Comparison of ENCODE assay signal across 8 cellular contexts in the genomic region with DNA sequence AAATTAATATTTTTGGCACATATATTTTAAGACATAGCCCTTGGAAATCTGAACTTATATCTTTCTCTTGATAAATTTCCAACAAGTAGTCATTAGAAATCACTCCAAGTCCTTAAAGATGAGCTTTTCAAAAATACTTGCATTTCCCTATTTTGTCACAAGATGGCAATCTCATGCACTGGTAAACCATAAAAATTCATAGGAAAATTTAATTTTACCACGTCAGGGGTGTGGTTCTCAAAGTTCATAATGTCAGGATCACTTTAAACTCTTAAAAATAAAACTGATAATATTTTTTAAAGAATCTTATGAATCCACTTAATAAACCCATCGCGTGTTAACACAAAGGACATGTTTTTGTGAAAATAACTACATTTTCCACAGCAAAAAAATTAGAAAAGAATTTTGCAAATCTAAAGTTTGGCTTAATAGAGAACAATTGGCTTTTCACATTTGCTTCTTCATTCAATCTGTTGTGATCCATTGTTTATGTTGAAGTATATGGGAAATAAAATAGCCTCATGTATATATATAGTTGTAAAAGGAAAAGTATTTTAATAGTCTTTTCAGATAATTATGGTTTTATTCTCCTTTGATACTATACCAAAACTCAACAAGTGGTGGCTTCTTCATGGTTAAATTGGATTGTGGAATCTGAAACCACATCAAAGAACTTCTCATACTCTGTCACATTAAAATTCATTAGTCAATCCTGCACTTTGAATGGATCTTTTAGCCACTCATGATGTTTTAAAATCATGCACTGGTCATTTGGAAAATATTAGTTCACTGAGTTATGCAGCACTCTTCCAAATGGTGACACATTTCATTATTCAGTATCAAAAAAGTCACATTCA.
DNase-seq lines count a peak whose midpoint lies in the region; ATAC-seq and TF ChIP-seq lines count a peak whose summit lies in the region.

No MANE protein-coding gene starts in this region.

- TF ChIP-seq RAD21 in Ishikawa (IDR thresholded peaks at IDR 0.05; ENCODE audit: low read depth) = peak; percentile 40

- peak; percentile 49 for TF ChIP-seq CTCF in CD8-positive, alpha-beta T cell (IDR thresholded peaks at IDR 0.05)

- H3K4me1 ChIP-seq in CD8-positive, alpha-beta T cell (ENCODE audit: insufficient read depth, low read length) = no peaks in the 10 kb centered on the region

- H3K27ac ChIP-seq in CD8-positive, alpha-beta T cell (ENCODE audit: low read depth, low read length) = no peak overlapping the region

- H3K36me3 ChIP-seq in CD8-positive, alpha-beta T cell (ENCODE audit: insufficient read depth, low read length) = no peaks in the 10 kb centered on the region

- no peak overlapping the region for H3K4me3 Mint-ChIP-seq in CD8-positive, alpha-beta T cell

- POLR2A ChIA-PET in CD8-positive, alpha-beta T cell (lab: Charles Lee) = interaction anchor here (0.6 kb wide), 1 partner anchor 1417 kb away, joined by 3 read pairs; no protein-coding TSS in a partner anchor

- no peak for DNase-seq in CD8-positive, alpha-beta T cell
- peak; percentile 94 for DNase-seq in SW480 (ENCODE audit: low spot score)
- peak; percentile 12 for DNase-seq in iPS-NIHi11 (ENCODE audit: low spot score)
- no peak for DNase-seq in posterior vena cava (ENCODE audit: low spot score)
- no peak for DNase-seq in effector CD8-positive, alpha-beta T cell (lab: John Stamatoyannopoulos, UW)

- intact Hi-C loops in CD8-positive, alpha-beta T cell (cut with DNase I, micrococcal nuclease) = loop anchor here in 1 of 2 experiments (1.0 kb wide), 1 partner anchor 1356 kb away; no protein-coding TSS in a partner anchor
- intact Hi-C loops in posterior vena cava (cut with DNase I) = loop anchor here in 1 of 2 donors (10.0 kb wide), 1 partner anchor 170 kb away; the partner anchor contains the start of gene CADM1

- no peak overlapping the region for H3K4me3 ChIP-seq in CD8-positive, alpha-beta T cell (ENCODE audit: low read depth, low read length)

- no peak overlapping the region for H3K27ac Mint-ChIP-seq in CD8-positive, alpha-beta T cell

- no peaks in the 10 kb centered on the region for H3K9me3 ChIP-seq in CD8-positive, alpha-beta T cell (ENCODE audit: low read length)

- TF ChIP-seq EP300 in Ishikawa (IDR thresholded peaks at IDR 0.05; ENCODE audit: borderline replicate concordance) = no peak

- H3K27me3 Mint-ChIP-seq in CD8-positive, alpha-beta T cell (ENCODE audit: low read depth) = peaks cover 2% of the 10 kb centered on the region

- no peak for ATAC-seq in CD8-positive, alpha-beta T cell
- ATAC-seq in GM19467 (IDR thresholded peaks at IDR 0.05; ENCODE audit: unreplicated experiment) (no peak), GM19351 (IDR thresholded peaks at IDR 0.05; ENCODE audit: unreplicated experiment) (no peak)

- CTCF ChIA-PET in CD8-positive, alpha-beta T cell (lab: Charles Lee) = interaction anchor here (0.6 to 1.5 kb wide), 4 partner anchors 11 to 1594 kb away, joined by 3 to 4 read pairs (median 3); no protein-coding TSS in a partner anchor

- no peaks in the 10 kb centered on the region for H3K4me1 Mint-ChIP-seq in CD8-positive, alpha-beta T cell (ENCODE audit: low read depth)

- no peaks in the 10 kb centered on the region for H3K9me3 Mint-ChIP-seq in CD8-positive, alpha-beta T cell

- no peaks in the 10 kb centered on the region for H3K27me3 ChIP-seq in CD8-positive, alpha-beta T cell (ENCODE audit: insufficient read depth, low read length)

- no peaks in the 10 kb centered on the region for H3K36me3 Mint-ChIP-seq in CD8-positive, alpha-beta T cell

TF ChIP-seq in Ishikawa, 13 proteins besides CTCF, POLR2A, EP300 and RAD21:
- TF ChIP-seq CREB1 (IDR thresholded peaks at IDR 0.05; ENCODE audit: low read depth) = no peak
- TF ChIP-seq, protein P1, sequence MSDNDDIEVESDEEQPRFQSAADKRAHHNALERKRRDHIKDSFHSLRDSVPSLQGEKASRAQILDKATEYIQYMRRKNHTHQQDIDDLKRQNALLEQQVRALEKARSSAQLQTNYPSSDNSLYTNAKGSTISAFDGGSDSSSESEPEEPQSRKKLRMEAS (IDR thresholded peaks at IDR 0.05) = no peak
- no peak for TF ChIP-seq TCF12 (IDR thresholded peaks at IDR 0.05; ENCODE audit: low read depth)
- TF ChIP-seq, protein P2, sequence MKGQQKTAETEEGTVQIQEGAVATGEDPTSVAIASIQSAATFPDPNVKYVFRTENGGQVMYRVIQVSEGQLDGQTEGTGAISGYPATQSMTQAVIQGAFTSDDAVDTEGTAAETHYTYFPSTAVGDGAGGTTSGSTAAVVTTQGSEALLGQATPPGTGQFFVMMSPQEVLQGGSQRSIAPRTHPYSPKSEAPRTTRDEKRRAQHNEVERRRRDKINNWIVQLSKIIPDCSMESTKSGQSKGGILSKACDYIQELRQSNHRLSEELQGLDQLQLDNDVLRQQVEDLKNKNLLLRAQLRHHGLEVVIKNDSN (IDR thresholded peaks at IDR 0.05) = no peak
- TF ChIP-seq FOXM1 (IDR thresholded peaks at IDR 0.05; ENCODE audit: borderline replicate concordance, low read depth) = no peak
- TF ChIP-seq NFIC (IDR thresholded peaks at IDR 0.05) = no peak
- TF ChIP-seq, protein P3, sequence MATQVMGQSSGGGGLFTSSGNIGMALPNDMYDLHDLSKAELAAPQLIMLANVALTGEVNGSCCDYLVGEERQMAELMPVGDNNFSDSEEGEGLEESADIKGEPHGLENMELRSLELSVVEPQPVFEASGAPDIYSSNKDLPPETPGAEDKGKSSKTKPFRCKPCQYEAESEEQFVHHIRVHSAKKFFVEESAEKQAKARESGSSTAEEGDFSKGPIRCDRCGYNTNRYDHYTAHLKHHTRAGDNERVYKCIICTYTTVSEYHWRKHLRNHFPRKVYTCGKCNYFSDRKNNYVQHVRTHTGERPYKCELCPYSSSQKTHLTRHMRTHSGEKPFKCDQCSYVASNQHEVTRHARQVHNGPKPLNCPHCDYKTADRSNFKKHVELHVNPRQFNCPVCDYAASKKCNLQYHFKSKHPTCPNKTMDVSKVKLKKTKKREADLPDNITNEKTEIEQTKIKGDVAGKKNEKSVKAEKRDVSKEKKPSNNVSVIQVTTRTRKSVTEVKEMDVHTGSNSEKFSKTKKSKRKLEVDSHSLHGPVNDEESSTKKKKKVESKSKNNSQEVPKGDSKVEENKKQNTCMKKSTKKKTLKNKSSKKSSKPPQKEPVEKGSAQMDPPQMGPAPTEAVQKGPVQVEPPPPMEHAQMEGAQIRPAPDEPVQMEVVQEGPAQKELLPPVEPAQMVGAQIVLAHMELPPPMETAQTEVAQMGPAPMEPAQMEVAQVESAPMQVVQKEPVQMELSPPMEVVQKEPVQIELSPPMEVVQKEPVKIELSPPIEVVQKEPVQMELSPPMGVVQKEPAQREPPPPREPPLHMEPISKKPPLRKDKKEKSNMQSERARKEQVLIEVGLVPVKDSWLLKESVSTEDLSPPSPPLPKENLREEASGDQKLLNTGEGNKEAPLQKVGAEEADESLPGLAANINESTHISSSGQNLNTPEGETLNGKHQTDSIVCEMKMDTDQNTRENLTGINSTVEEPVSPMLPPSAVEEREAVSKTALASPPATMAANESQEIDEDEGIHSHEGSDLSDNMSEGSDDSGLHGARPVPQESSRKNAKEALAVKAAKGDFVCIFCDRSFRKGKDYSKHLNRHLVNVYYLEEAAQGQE (IDR thresholded peaks at IDR 0.05; ENCODE audit: low read depth) = no peak
- TF ChIP-seq EGR1 (IDR thresholded peaks at IDR 0.05) = no peak
- TF ChIP-seq ZBTB7A (IDR thresholded peaks at IDR 0.05; ENCODE audit: low read depth) = no peak
- TF ChIP-seq YY1 (IDR thresholded peaks at IDR 0.05; ENCODE audit: low read depth) = no peak
- no peak for TF ChIP-seq CEBPB (IDR thresholded peaks at IDR 0.05)
- no peak for TF ChIP-seq TEAD4 (IDR thresholded peaks at IDR 0.05)

Comparison
In these comparisons a context has a peak if more than half of its experiments do, and no peak if none do; other contexts are left out.
1. DNase-seq: peak in SW480 (single experiment) and iPS-NIHi11 (single experiment); none in CD8-positive, alpha-beta T cell (0 of 7), posterior vena cava (single experiment) and effector CD8-positive, alpha-beta T cell (single experiment).